2 cellular contexts compared by ENCODE assay signal in genomic region chr1:154137888-154138287, GRCh38.
TF ChIP-seq lines count a peak whose summit lies in the region.

No MANE protein-coding gene starts in this region.

TF ChIP-seq in HCT116, 20 proteins besides CTCF, POLR2A, EP300 and RAD21:
- TF ChIP-seq FOSL1 (IDR thresholded peaks at IDR 0.05; ENCODE audit: low read depth): peak; percentile 17; the same call in 1 of the 2 replicates
- TF ChIP-seq CBX3 (IDR thresholded peaks at IDR 0.05; ENCODE audit: low read depth): no peak
TF ChIP-seq in HCT116: peak in this region for 1.

TF ChIP-seq in K562, 482 proteins besides CTCF, POLR2A, EP300 and RAD21:
- TF ChIP-seq MTA1 (IDR thresholded peaks at IDR 0.05; ENCODE audit: borderline replicate concordance) (no peak), RCOR1 (IDR thresholded peaks at IDR 0.05; ENCODE audit: borderline replicate concordance in 1 of 2, low read depth in 2 of 2, low read length in 2 of 2) (peak in 1 of 2 experiments; percentile 51; a peak in 1 of 4 replicates), ASH1L (IDR thresholded peaks at IDR 0.05; ENCODE audit: borderline replicate concordance, low read depth, partially characterized antibody) (no peak), CREBBP (IDR thresholded peaks at IDR 0.05; ENCODE audit: low read depth, low read length) (no peak), OTX1 (CRISPR knock-in tag; IDR thresholded peaks at IDR 0.05) (no peak), MAFF (IDR thresholded peaks at IDR 0.05; ENCODE audit: low read length) (no peak), PBX2 (CRISPR knock-in tag; IDR thresholded peaks at IDR 0.05; ENCODE audit: low read depth) (no peak), PBX2 (tag; conservative IDR thresholded peaks at IDR 0.05; ENCODE audit: low read depth) (peak; percentile 87), MEIS2 (IDR thresholded peaks at IDR 0.05; ENCODE audit: partially characterized antibody) (peak; percentile 98), PKNOX1 (IDR thresholded peaks at IDR 0.05) (peak; percentile 94), DPF2 (IDR thresholded peaks at IDR 0.05) (peak; percentile 72), MAFG (tag; conservative IDR thresholded peaks at IDR 0.05) (0 out of 2 replicates have a peak, but pooled peaks have one; percentile 9), SMARCA4 (IDR thresholded peaks at IDR 0.05) (peak; percentile 79), SMARCE1 (IDR thresholded peaks at IDR 0.05) (peak; percentile 92), KDM1A (IDR thresholded peaks at IDR 0.05) (peak in 1 of 2 experiments; percentile 35; a peak in 1 of 4 replicates), ATF3 (IDR thresholded peaks at IDR 0.05) (peak; percentile 89), ATF3 (CRISPR knock-in tag; conservative IDR thresholded peaks at IDR 0.05) (no peak), FOS (IDR thresholded peaks at IDR 0.05; ENCODE audit: extremely low read depth, insufficient read length) (peak; percentile 38), ZNF592 (IDR thresholded peaks at IDR 0.05) (no peak), ARID1B (IDR thresholded peaks at IDR 0.05) (peak; percentile 73), XRCC4 (IDR thresholded peaks at IDR 0.05; ENCODE audit: extremely low read depth, insufficient read depth, insufficient read length) (no peak), NFATC3 (IDR thresholded peaks at IDR 0.05) (peak; percentile 93), SMARCC2 (IDR thresholded peaks at IDR 0.05; ENCODE audit: low read depth) (peak; percentile 72), JUN (IDR thresholded peaks at IDR 0.05; ENCODE audit: borderline replicate concordance, low read depth, low read length) (peak; percentile 68; the same call in 1 of the 2 replicates), JUN (CRISPR knock-in tag; IDR thresholded peaks at IDR 0.05; ENCODE audit: borderline replicate concordance) (no peak), FOSL1 (tag; conservative IDR thresholded peaks at IDR 0.05) (peak; percentile 93), JUND (IDR thresholded peaks at IDR 0.05; ENCODE audit: borderline replicate concordance, low read depth, low read length) (peak; percentile 94), JUND (tag; IDR thresholded peaks at IDR 0.05; ENCODE audit: borderline replicate concordance, low read depth, low read length) (peak; percentile 94), IRF9 (tag; IDR thresholded peaks at IDR 0.05) (no peak)
